ENCODE assay signal across 8 cellular contexts in genomic region chr19:16496613-16496983, GRCh38. TPM values are rescaled to one million over a fixed set of nuclear protein-coding genes. Genes with fewer than 3 reads are reported as not detected.
DNase-seq lines count a peak whose midpoint lies in the region; ATAC-seq, FAIRE-seq and TF ChIP-seq lines count a peak whose summit lies in the region.

No MANE protein-coding gene starts in this region.

- H3K27me3 ChIP-seq in HUES6 (ENCODE audit: control insufficient read depth, insufficient read depth, low read length) = no peaks in the 10 kb centered on the region
- no peaks in the 10 kb centered on the region for H3K27me3 ChIP-seq in HepG2 (ENCODE audit: control insufficient read depth in 1 of 2, insufficient read depth in 2 of 2, low read length in 2 of 2)
- H3K27me3 ChIP-seq in subcutaneous abdominal adipose tissue (ENCODE audit: control insufficient read depth in 5 of 5, insufficient read depth in 4 of 5, low read length in 5 of 5) = no peaks in the 10 kb centered on the region

- peaks cover 10% of the 10 kb centered on the region; the same call in 1 of the 2 replicates for H3K4me1 ChIP-seq in HUES6 (ENCODE audit: control insufficient read depth, insufficient read depth, low read length)
- peaks cover 69% of the 10 kb centered on the region for H3K4me1 ChIP-seq in HepG2 (ENCODE audit: insufficient read depth, low read length)
- peaks cover 2 to 16% (median 15%) of the 10 kb centered on the region in 5 donors for H3K4me1 ChIP-seq in subcutaneous abdominal adipose tissue (ENCODE audit: control insufficient read depth in 5 of 5, insufficient read depth in 5 of 5, low read length in 5 of 5)

- ATAC-seq in HepG2 (no peak), GM18505 (IDR thresholded peaks at IDR 0.05; ENCODE audit: unreplicated experiment) (no peak)

- WGBS in HepG2 (ENCODE audit: low lambda C conversion rate) = 2% methylated on average over 13 of the region's 16 CpGs

- H3K4me2 ChIP-seq in HepG2 (ENCODE audit: low read depth, low read length) = peak overlapping the region; percentile 86

- peak overlapping the region; percentile 85 for H3K4me3 ChIP-seq in HUES6 (ENCODE audit: low read depth, low read length)
- H3K4me3 ChIP-seq in HepG2 (replicated peaks in 1 of 3; ENCODE audit: insufficient read depth in 1 of 3, low read depth in 2 of 3, low read length in 3 of 3) = peak overlapping the region; percentile 79 to 86 (median 84)
- H3K4me3 ChIP-seq in subcutaneous abdominal adipose tissue (ENCODE audit: low read depth in 1 of 5, low read length in 5 of 5) = peak overlapping the region; percentile 70 to 90 (median 84)

- FAIRE-seq in HepG2 (lab: Jason Lieb, UNC) = no peak

- TF ChIP-seq EP300 in HepG2 (IDR thresholded peaks at IDR 0.05; ENCODE audit: low read depth in 2 of 2, low read length in 2 of 2) = no peak
- TF ChIP-seq EP300 in HepG2 (CRISPR knock-in tag; IDR thresholded peaks at IDR 0.05; ENCODE audit: borderline replicate concordance) = no peak

- peaks cover 19% of the 10 kb centered on the region for H3K79me2 ChIP-seq in HepG2 (ENCODE audit: insufficient read depth, low read length)

- H2AFZ ChIP-seq in HepG2 (ENCODE audit: low read length) = no peak overlapping the region

- CTCF ChIA-PET in HepG2 (lab: Yijun Ruan, JAX; ENCODE audit: low intra/inter-chr PET ratio, low total read pairs) = no interaction called here

- DNase-seq in ACHN = peak; percentile 55
- peak; percentile 62 for DNase-seq in astrocyte of the hippocampus (ENCODE audit: low read depth, low spot score)
- DNase-seq in HepG2 (ENCODE audit: low spot score) = no peak
- no peak for DNase-seq in NCI-H128 (lab: John Stamatoyannopoulos, UW; ENCODE audit: unreplicated experiment)
- no peak for DNase-seq in activated effector memory CD4-positive, alpha-beta T cell treated with Interleukin-2 at 50 U/mL for 16 hours

- no peak overlapping the region for H3K27ac ChIP-seq in HUES6 (ENCODE audit: low read depth, low read length)
- peak overlapping the region; percentile 49 for H3K27ac ChIP-seq in HepG2 (ENCODE audit: extremely low read length, insufficient read depth, low read length)
- H3K27ac ChIP-seq in subcutaneous abdominal adipose tissue (ENCODE audit: low read depth, low read length) = peak overlapping the region; percentile 50

- TF ChIP-seq CTCF in HepG2 (CRISPR knock-in tag; IDR thresholded peaks at IDR 0.05) = no peak

- H3K36me3 ChIP-seq in HUES6 (ENCODE audit: control insufficient read depth, insufficient read depth, low read length) = no peaks in the 10 kb centered on the region; the same call in 1 of the 2 replicates
- peaks cover 3 to 8% of the 10 kb centered on the region in 2 experiments; a peak in 3 of 5 replicates for H3K36me3 ChIP-seq in HepG2 (replicated peaks in 1 of 2; ENCODE audit: control insufficient read depth in 1 of 2, insufficient read depth in 2 of 2, low read length in 2 of 2)
- H3K36me3 ChIP-seq in subcutaneous abdominal adipose tissue (ENCODE audit: control insufficient read depth in 5 of 5, insufficient read depth in 5 of 5, low read length in 5 of 5) = peaks cover 0 to 9% (median 2%) of the 10 kb centered on the region in 5 donors

- intact Hi-C loops in HepG2 (cut with micrococcal nuclease; ENCODE audit: unreplicated experiment) = loop anchor here (2.0 to 10.0 kb wide), 2 partner anchors 32 to 52 kb away; no protein-coding TSS in a partner anchor

- TF ChIP-seq POLR2A in HepG2 (IDR thresholded peaks at IDR 0.05; ENCODE audit: insufficient read depth in 1 of 2, low read depth in 2 of 2, low read length in 2 of 2) = no peak
- no peak for TF ChIP-seq POLR2A in GM18505 (IDR thresholded peaks at IDR 0.05; ENCODE audit: borderline replicate concordance, extremely low read depth, insufficient read depth, insufficient read length)

- TF ChIP-seq RAD21 in HepG2 (CRISPR knock-in tag; IDR thresholded peaks at IDR 0.05) = no peak

- H3K9me3 ChIP-seq in HUES6 (ENCODE audit: control insufficient read depth, insufficient read depth, low read depth, low read length) = no peaks in the 10 kb centered on the region
- no peaks in the 10 kb centered on the region for H3K9me3 ChIP-seq in HepG2 (ENCODE audit: low read length)
- H3K9me3 ChIP-seq in subcutaneous abdominal adipose tissue (ENCODE audit: control insufficient read depth in 5 of 5, low read length in 5 of 5) = no peaks in the 10 kb centered on the region

- POLR2A ChIA-PET in HepG2 (lab: Yijun Ruan, JAX) = interaction anchor here (1.1 to 1.5 kb wide), 8 partner anchors 26 to 163 kb away, joined by 3 to 10 read pairs (median 4); partner anchors contain the start of gene SMIM7

- in situ Hi-C loops in ACHN (cut with HindIII; ENCODE audit: low pct_ligation_motif_present, low pct_unique_long_range_greater_than_20kb, low sequenced_read_pairs) (no loop called here), HepG2 (cut with HindIII; ENCODE audit: extremely low pct_ligation_motif_present, low pct_unique_long_range_greater_than_20kb) (no loop called here)

- H3K9ac ChIP-seq in HUES6 (ENCODE audit: low read length) = peak overlapping the region; percentile 37
- H3K9ac ChIP-seq in HepG2 (ENCODE audit: insufficient read depth, low read depth, low read length) = peak overlapping the region; percentile 67
- peak overlapping the region in 4 of 5 donors; percentile 32 to 64 (median 52) for H3K9ac ChIP-seq in subcutaneous abdominal adipose tissue (ENCODE audit: low read length in 5 of 5)

- BruUV-seq in HepG2 (replicated peaks; lab: Mats Ljungman, UMichigan) = no TSS peak

- no peaks in the 10 kb centered on the region for H4K20me1 ChIP-seq in HepG2 (ENCODE audit: insufficient read depth, low read length)

RNA-seq across cellular contexts. Expression of gene C19orf44, which starts 0.4 kb away (rescaled TPM):
- 3.6 and 4.3 TPM in 2 replicates for total RNA-seq in HepG2 (2016; rRNA removed; fragmentation: Illumina TruSeq; extraction: Trizol)
- total RNA-seq in HepG2 (2016; cell fraction: cytosol; rRNA removed; fragmentation: Illumina TruSeq; extraction: Trizol; ENCODE audit: low read depth) = 2.6 and 3.0 TPM in 2 replicates
- total RNA-seq in HepG2 (2016; cell fraction: insoluble cytoplasmic fraction; rRNA removed; fragmentation: Illumina TruSeq; extraction: Trizol) = 2.7 and 3.1 TPM in 2 replicates
- total RNA-seq in HepG2 (2016; cell fraction: membrane; rRNA removed; fragmentation: Illumina TruSeq; extraction: Trizol) = 1.9 and 2.2 TPM in 2 replicates
- total RNA-seq in HepG2 (2016; cell fraction: nucleus; rRNA removed; fragmentation: Illumina TruSeq; extraction: Trizol) = 4.6 and 4.8 TPM in 2 replicates
- 3.2 and 4.1 TPM in 2 replicates for polyA plus RNA-seq in HepG2 (2011; rRNA removed)
- polyA plus RNA-seq in HepG2 (2011; cell fraction: cytosol; rRNA removed) = 3.3 and 3.5 TPM in 2 replicates
- 10.6 and 11.2 TPM in 2 replicates for polyA plus RNA-seq in HepG2 (2011; cell fraction: nucleus; rRNA removed)
- polyA plus RNA-seq in HepG2 (2012) = 3.4 and 5.4 TPM in 2 replicates
- 0.60 and 0.90 TPM in 2 replicates for polyA plus RNA-seq in HepG2 (2016; cell fraction: cytosol; fragmentation: Illumina TruSeq; extraction: Trizol; ENCODE audit: low read depth)
- polyA plus RNA-seq in HepG2 (2016; cell fraction: insoluble cytoplasmic fraction; fragmentation: Illumina TruSeq; extraction: Trizol; ENCODE audit: low read depth) = 3.6 and 4.3 TPM in 2 replicates
- polyA plus RNA-seq in HepG2 (2016; cell fraction: membrane; fragmentation: Illumina TruSeq; extraction: Trizol; ENCODE audit: low read depth) = 1.5 TPM in 2 replicates
- polyA plus RNA-seq in HepG2 (2016; cell fraction: nucleus; fragmentation: Illumina TruSeq; extraction: Trizol; ENCODE audit: insufficient read depth, low read depth) = 10.2 and 12.1 TPM in 2 replicates
- polyA minus RNA-seq in HepG2 (2011; rRNA and poly(A)+ RNA removed; ENCODE audit: low replicate concordance) = 2.9 and 3.4 TPM in 2 replicates
- 2.4 and 4.4 TPM in 2 replicates for polyA minus RNA-seq in HepG2 (2011; cell fraction: cytosol; rRNA and poly(A)+ RNA removed)
- 6.7 and 8.1 TPM in 2 replicates for polyA minus RNA-seq in HepG2 (2011; cell fraction: nucleus; rRNA and poly(A)+ RNA removed)

RNA-seq across cellular contexts. Expression of gene CALR3, which starts 0.6 kb away (rescaled TPM):
- not detected in 2 replicates for total RNA-seq in HepG2 (2016; rRNA removed; fragmentation: Illumina TruSeq; extraction: Trizol)
- total RNA-seq in HepG2 (2016; cell fraction: cytosol; rRNA removed; fragmentation: Illumina TruSeq; extraction: Trizol; ENCODE audit: low read depth) = not detected in 2 replicates
- not detected in 2 replicates for total RNA-seq in HepG2 (2016; cell fraction: insoluble cytoplasmic fraction; rRNA removed; fragmentation: Illumina TruSeq; extraction: Trizol)
- not detected in 2 replicates for total RNA-seq in HepG2 (2016; cell fraction: membrane; rRNA removed; fragmentation: Illumina TruSeq; extraction: Trizol)
- not detected in 2 replicates for total RNA-seq in HepG2 (2016; cell fraction: nucleus; rRNA removed; fragmentation: Illumina TruSeq; extraction: Trizol)
- polyA plus RNA-seq in HepG2 (2011; rRNA removed) = not detected in 2 replicates
- not detected in 2 replicates for polyA plus RNA-seq in HepG2 (2011; cell fraction: cytosol; rRNA removed)
- not detected in 2 replicates for polyA plus RNA-seq in HepG2 (2011; cell fraction: nucleus; rRNA removed)
- 0.16 TPM in 1 of 2 replicates, not detected in the other for polyA plus RNA-seq in HepG2 (2012)
- polyA plus RNA-seq in HepG2 (2016; cell fraction: cytosol; fragmentation: Illumina TruSeq; extraction: Trizol; ENCODE audit: low read depth) = not detected in 2 replicates
- polyA plus RNA-seq in HepG2 (2016; cell fraction: insoluble cytoplasmic fraction; fragmentation: Illumina TruSeq; extraction: Trizol; ENCODE audit: low read depth) = not detected in 2 replicates
- not detected in 2 replicates for polyA plus RNA-seq in HepG2 (2016; cell fraction: membrane; fragmentation: Illumina TruSeq; extraction: Trizol; ENCODE audit: low read depth)
- polyA plus RNA-seq in HepG2 (2016; cell fraction: nucleus; fragmentation: Illumina TruSeq; extraction: Trizol; ENCODE audit: insufficient read depth, low read depth) = not detected in 2 replicates
- polyA minus RNA-seq in HepG2 (2011; rRNA and poly(A)+ RNA removed; ENCODE audit: low replicate concordance) = not detected in 2 replicates
- polyA minus RNA-seq in HepG2 (2011; cell fraction: cytosol; rRNA and poly(A)+ RNA removed) = not detected in 2 replicates
- not detected in 2 replicates for polyA minus RNA-seq in HepG2 (2011; cell fraction: nucleus; rRNA and poly(A)+ RNA removed)

RNA-seq across cellular contexts. Expression of gene EPS15L1, which starts 24.8 kb away (rescaled TPM):
- 7.0 and 8.6 TPM in 2 replicates for total RNA-seq in HepG2 (2016; rRNA removed; fragmentation: Illumina TruSeq; extraction: Trizol)
- total RNA-seq in HepG2 (2016; cell fraction: cytosol; rRNA removed; fragmentation: Illumina TruSeq; extraction: Trizol; ENCODE audit: low read depth) = 3.7 and 4.1 TPM in 2 replicates
- total RNA-seq in HepG2 (2016; cell fraction: insoluble cytoplasmic fraction; rRNA removed; fragmentation: Illumina TruSeq; extraction: Trizol) = 8.4 and 8.7 TPM in 2 replicates
- 5.5 and 7.2 TPM in 2 replicates for total RNA-seq in HepG2 (2016; cell fraction: membrane; rRNA removed; fragmentation: Illumina TruSeq; extraction: Trizol)
- 16.1 and 18.4 TPM in 2 replicates for total RNA-seq in HepG2 (2016; cell fraction: nucleus; rRNA removed; fragmentation: Illumina TruSeq; extraction: Trizol)
- 14.0 and 16.5 TPM in 2 replicates for polyA plus RNA-seq in HepG2 (2011; rRNA removed)
- 8.2 and 8.5 TPM in 2 replicates for polyA plus RNA-seq in HepG2 (2011; cell fraction: cytosol; rRNA removed)
- polyA plus RNA-seq in HepG2 (2011; cell fraction: nucleus; rRNA removed) = 28.2 and 31.7 TPM in 2 replicates
- 23.7 and 24.6 TPM in 2 replicates for polyA plus RNA-seq in HepG2 (2012)
- 2.8 TPM in 2 replicates for polyA plus RNA-seq in HepG2 (2016; cell fraction: cytosol; fragmentation: Illumina TruSeq; extraction: Trizol; ENCODE audit: low read depth)
- 18.3 and 21.1 TPM in 2 replicates for polyA plus RNA-seq in HepG2 (2016; cell fraction: insoluble cytoplasmic fraction; fragmentation: Illumina TruSeq; extraction: Trizol; ENCODE audit: low read depth)
- polyA plus RNA-seq in HepG2 (2016; cell fraction: membrane; fragmentation: Illumina TruSeq; extraction: Trizol; ENCODE audit: low read depth) = 3.9 and 5.1 TPM in 2 replicates
- polyA plus RNA-seq in HepG2 (2016; cell fraction: nucleus; fragmentation: Illumina TruSeq; extraction: Trizol; ENCODE audit: insufficient read depth, low read depth) = 25.3 and 31.3 TPM in 2 replicates
- 22.5 and 23.7 TPM in 2 replicates for polyA minus RNA-seq in HepG2 (2011; rRNA and poly(A)+ RNA removed; ENCODE audit: low replicate concordance)
- 13.0 and 19.8 TPM in 2 replicates for polyA minus RNA-seq in HepG2 (2011; cell fraction: cytosol; rRNA and poly(A)+ RNA removed)
- polyA minus RNA-seq in HepG2 (2011; cell fraction: nucleus; rRNA and poly(A)+ RNA removed) = 31.8 and 42.8 TPM in 2 replicates

RNA-seq across cellular contexts. Expression of gene CHERP, which starts 45.6 kb away (rescaled TPM):
- total RNA-seq in HepG2 (2016; rRNA removed; fragmentation: Illumina TruSeq; extraction: Trizol) = 4.3 and 9.1 TPM in 2 replicates
- 3.8 and 4.0 TPM in 2 replicates for total RNA-seq in HepG2 (2016; cell fraction: cytosol; rRNA removed; fragmentation: Illumina TruSeq; extraction: Trizol; ENCODE audit: low read depth)
- 6.0 and 7.4 TPM in 2 replicates for total RNA-seq in HepG2 (2016; cell fraction: insoluble cytoplasmic fraction; rRNA removed; fragmentation: Illumina TruSeq; extraction: Trizol)
- 5.5 and 6.1 TPM in 2 replicates for total RNA-seq in HepG2 (2016; cell fraction: membrane; rRNA removed; fragmentation: Illumina TruSeq; extraction: Trizol)
- total RNA-seq in HepG2 (2016; cell fraction: nucleus; rRNA removed; fragmentation: Illumina TruSeq; extraction: Trizol) = 8.1 and 13.9 TPM in 2 replicates
- polyA plus RNA-seq in HepG2 (2011; rRNA removed) = 5.4 and 5.9 TPM in 2 replicates
- 2.9 and 3.2 TPM in 2 replicates for polyA plus RNA-seq in HepG2 (2011; cell fraction: cytosol; rRNA removed)
- polyA plus RNA-seq in HepG2 (2011; cell fraction: nucleus; rRNA removed) = 34.4 and 39.5 TPM in 2 replicates
- 20.4 and 25.1 TPM in 2 replicates for polyA plus RNA-seq in HepG2 (2012)
- 2.1 and 2.2 TPM in 2 replicates for polyA plus RNA-seq in HepG2 (2016; cell fraction: cytosol; fragmentation: Illumina TruSeq; extraction: Trizol; ENCODE audit: low read depth)
- polyA plus RNA-seq in HepG2 (2016; cell fraction: insoluble cytoplasmic fraction; fragmentation: Illumina TruSeq; extraction: Trizol; ENCODE audit: low read depth) = 19.7 and 26.9 TPM in 2 replicates
- 4.9 and 6.0 TPM in 2 replicates for polyA plus RNA-seq in HepG2 (2016; cell fraction: membrane; fragmentation: Illumina TruSeq; extraction: Trizol; ENCODE audit: low read depth)
- polyA plus RNA-seq in HepG2 (2016; cell fraction: nucleus; fragmentation: Illumina TruSeq; extraction: Trizol; ENCODE audit: insufficient read depth, low read depth) = 54.8 and 59.8 TPM in 2 replicates
- polyA minus RNA-seq in HepG2 (2011; rRNA and poly(A)+ RNA removed; ENCODE audit: low replicate concordance) = 10.1 and 16.3 TPM in 2 replicates
- 7.1 and 9.3 TPM in 2 replicates for polyA minus RNA-seq in HepG2 (2011; cell fraction: cytosol; rRNA and poly(A)+ RNA removed)
- polyA minus RNA-seq in HepG2 (2011; cell fraction: nucleus; rRNA and poly(A)+ RNA removed) = 18.4 and 19.8 TPM in 2 replicates

Comparison
In these comparisons a context has a peak if more than half of its experiments do, and no peak if none do; other contexts are left out.
1. DNase-seq: peak in ACHN (single experiment) and astrocyte of the hippocampus (single experiment); none in HepG2 (single experiment), NCI-H128 (single experiment) and activated effector memory CD4-positive, alpha-beta T cell treated with Interleukin-2 at 50 U/mL for 16 hours (single experiment).
2. Peak in every context shown above with its lines, with median percentiles within 50 percentile points of each other: H3K4me3 ChIP-seq and H3K9ac ChIP-seq.